8 cellular contexts compared by ENCODE assay signal in the genomic region with DNA sequence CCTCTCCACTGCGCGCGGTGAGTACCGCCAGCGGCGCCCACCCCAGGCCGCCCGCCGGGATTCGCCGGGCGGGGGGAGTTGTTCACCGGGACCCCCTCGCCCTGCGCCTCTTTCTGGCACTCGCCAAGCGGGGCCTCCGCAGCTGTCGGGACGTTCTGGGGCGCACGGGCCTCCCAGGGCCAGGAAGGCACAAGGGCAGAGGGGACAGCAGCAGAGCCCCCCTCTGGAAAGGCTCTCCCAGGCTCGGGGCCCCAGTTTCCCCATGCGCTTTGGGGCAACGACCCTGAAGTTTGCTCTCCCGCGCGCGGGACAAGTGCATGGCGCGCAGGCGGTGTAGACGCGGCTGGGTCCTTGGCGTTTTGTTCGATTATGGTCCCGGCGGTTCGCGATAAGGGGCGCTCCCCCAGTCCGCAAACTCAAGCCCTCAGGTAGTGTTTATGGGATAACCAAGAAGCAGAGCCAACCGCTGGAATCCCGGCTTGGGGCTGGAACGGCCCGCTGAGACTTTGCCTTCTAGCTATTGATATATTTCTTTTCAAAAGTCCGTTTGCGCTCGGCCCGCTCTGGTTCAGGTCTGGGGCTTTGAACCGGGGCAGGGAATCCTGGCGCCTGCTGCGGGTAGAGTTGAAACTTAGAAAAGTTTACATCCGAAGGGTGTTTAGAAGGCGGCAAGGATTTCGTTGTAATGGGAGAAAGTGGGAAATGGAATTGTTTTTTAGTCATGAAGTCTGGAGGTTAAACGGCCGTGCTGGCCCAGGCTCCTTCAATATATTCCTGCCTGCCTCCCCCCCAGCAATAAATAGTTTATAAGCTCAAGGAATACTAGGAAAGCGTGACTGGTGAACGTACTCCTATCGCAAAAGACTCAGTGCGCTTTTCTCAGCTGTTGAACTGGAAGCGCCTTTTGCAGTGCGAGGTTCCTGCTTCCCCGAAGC. TPM values are rescaled to one million over a fixed set of nuclear protein-coding genes. Genes with fewer than 3 reads are reported as not detected.
DNase-seq lines count a peak whose midpoint lies in the region; ATAC-seq and TF ChIP-seq lines count a peak whose summit lies in the region.

No MANE protein-coding gene starts in this region.

- no peaks in the 10 kb centered on the region for H3K4me1 ChIP-seq in esophagus (ENCODE audit: control insufficient read depth in 2 of 2, insufficient read depth in 2 of 2, low read length in 1 of 2)
- no peaks in the 10 kb centered on the region for H3K4me1 ChIP-seq in naive thymus-derived CD4-positive, alpha-beta T cell (ENCODE audit: control insufficient read depth in 2 of 2, insufficient read depth in 2 of 2, low read length in 2 of 2)

- 1 to 2% methylated on average over 62 to 65 of the region's 65 CpGs for WGBS in esophagus, 2 donors

- no peak overlapping the region for H3K27ac Mint-ChIP-seq in nephron progenitor cell
- H3K27ac Mint-ChIP-seq in naive thymus-derived CD4-positive, alpha-beta T cell, result no peak overlapping the region
- H3K27ac Mint-ChIP-seq in natural killer cell treated with Interleukin-12 subunit alpha and Interleukin-12 subunit beta and Interleukin-15 and Interleukin-18, amount 100 ng/mL, for 72 hours, result no peak overlapping the region

- POLR2A ChIA-PET in naive thymus-derived CD4-positive, alpha-beta T cell (lab: Charles Lee), result no interaction called here

- no peaks in the 10 kb centered on the region for H3K36me3 ChIP-seq in esophagus (ENCODE audit: control insufficient read depth in 2 of 2, insufficient read depth in 2 of 2, low read length in 1 of 2)
- no peaks in the 10 kb centered on the region for H3K36me3 ChIP-seq in naive thymus-derived CD4-positive, alpha-beta T cell (ENCODE audit: control insufficient read depth in 2 of 3, insufficient read depth in 3 of 3, low read length in 3 of 3)

- CTCF ChIA-PET in naive thymus-derived CD4-positive, alpha-beta T cell (lab: Charles Lee), result no interaction called here

- intact Hi-C loops in naive thymus-derived CD4-positive, alpha-beta T cell (cut with micrococcal nuclease), result no loop called here

- no peak for TF ChIP-seq CTCF in nephron progenitor cell (IDR thresholded peaks at IDR 0.05)

- H3K9me3 ChIP-seq in esophagus (ENCODE audit: control insufficient read depth in 2 of 2, insufficient read depth in 1 of 2, low read depth in 1 of 2, low read length in 1 of 2), result no peaks in the 10 kb centered on the region
- H3K9me3 ChIP-seq in naive thymus-derived CD4-positive, alpha-beta T cell (ENCODE audit: control insufficient read depth in 2 of 3, low read length in 3 of 3), result no peaks in the 10 kb centered on the region

- peak overlapping the region; percentile 93 for H3K4me3 Mint-ChIP-seq in nephron progenitor cell
- H3K4me3 Mint-ChIP-seq in naive thymus-derived CD4-positive, alpha-beta T cell, result no peak overlapping the region
- H3K4me3 Mint-ChIP-seq in natural killer cell treated with Interleukin-12 subunit alpha and Interleukin-12 subunit beta and Interleukin-15 and Interleukin-18, amount 100 ng/mL, for 72 hours, result no peak overlapping the region

- H3K9me3 Mint-ChIP-seq in nephron progenitor cell, result peaks cover 11% of the 10 kb centered on the region
- H3K9me3 Mint-ChIP-seq in naive thymus-derived CD4-positive, alpha-beta T cell, result peaks cover 0 to 8% (median 3%) of the 10 kb centered on the region in 11 donors
- no peaks in the 10 kb centered on the region for H3K9me3 Mint-ChIP-seq in natural killer cell treated with Interleukin-12 subunit alpha and Interleukin-12 subunit beta and Interleukin-15 and Interleukin-18, amount 100 ng/mL, for 72 hours

- H3K27ac ChIP-seq in esophagus (ENCODE audit: low read depth in 2 of 2, low read length in 1 of 2), result peak overlapping the region; percentile 70 to 77
- H3K27ac ChIP-seq in naive thymus-derived CD4-positive, alpha-beta T cell (ENCODE audit: low read depth, low read length), result no peak overlapping the region

- H3K4me3 ChIP-seq in esophagus (ENCODE audit: low read depth in 1 of 2, low read length in 2 of 2), result peak overlapping the region; percentile 75 to 79
- no peak overlapping the region for H3K4me3 ChIP-seq in naive thymus-derived CD4-positive, alpha-beta T cell (ENCODE audit: low read length)

- H3K27me3 Mint-ChIP-seq in nephron progenitor cell (ENCODE audit: low read depth, poor library complexity), result peaks cover 44% of the 10 kb centered on the region
- peaks cover 50 to 84% (median 77%) of the 10 kb centered on the region in 5 donors for H3K27me3 Mint-ChIP-seq in naive thymus-derived CD4-positive, alpha-beta T cell
- peaks cover 42 to 61% of the 10 kb centered on the region in 2 donors for H3K27me3 Mint-ChIP-seq in natural killer cell treated with Interleukin-12 subunit alpha and Interleukin-12 subunit beta and Interleukin-15 and Interleukin-18, amount 100 ng/mL, for 72 hours

- H3K36me3 Mint-ChIP-seq in nephron progenitor cell (ENCODE audit: low read depth), result peaks cover 8% of the 10 kb centered on the region
- peaks cover 0 to 4% (median 0%) of the 10 kb centered on the region in 5 donors for H3K36me3 Mint-ChIP-seq in naive thymus-derived CD4-positive, alpha-beta T cell
- no peaks in the 10 kb centered on the region for H3K36me3 Mint-ChIP-seq in natural killer cell treated with Interleukin-12 subunit alpha and Interleukin-12 subunit beta and Interleukin-15 and Interleukin-18, amount 100 ng/mL, for 72 hours

- peak; percentile 15 for DNase-seq in COLO668 (lab: John Stamatoyannopoulos, UW; ENCODE audit: unreplicated experiment)
- peak; percentile 6 for DNase-seq in NCI-H2196 treated with DMSO at 0.1 percent for 48 hours (lab: John Stamatoyannopoulos, UW; ENCODE audit: unreplicated experiment)
- DNase-seq in nephron progenitor cell, result peak; percentile 39
- no peak for DNase-seq in GOT3 (lab: John Stamatoyannopoulos, UW)
- no peak for DNase-seq in naive thymus-derived CD4-positive, alpha-beta T cell
- DNase-seq in stimulated activated CD4-positive, alpha-beta T cell treated with anti-CD3 and anti-CD28 coated beads, Interleukin-4, amount 100 ng/mL, for 24 hours, result no peak
- no peak for DNase-seq in natural killer cell treated with Interleukin-12 subunit alpha and Interleukin-12 subunit beta and Interleukin-15 and Interleukin-18, amount 100 ng/mL, for 72 hours (ENCODE audit: low spot score)

- no peaks in the 10 kb centered on the region for H3K27me3 ChIP-seq in esophagus (ENCODE audit: control insufficient read depth in 1 of 2, insufficient read depth in 2 of 2, low read length in 2 of 2)
- H3K27me3 ChIP-seq in naive thymus-derived CD4-positive, alpha-beta T cell (ENCODE audit: control insufficient read depth in 2 of 2, insufficient read depth in 2 of 2, low read length in 2 of 2), result no peaks in the 10 kb centered on the region

- peaks cover 70% of the 10 kb centered on the region for H3K4me1 Mint-ChIP-seq in nephron progenitor cell
- peaks cover 0 to 1% (median 0%) of the 10 kb centered on the region in 7 donors for H3K4me1 Mint-ChIP-seq in naive thymus-derived CD4-positive, alpha-beta T cell
- H3K4me1 Mint-ChIP-seq in natural killer cell treated with Interleukin-12 subunit alpha and Interleukin-12 subunit beta and Interleukin-15 and Interleukin-18, amount 100 ng/mL, for 72 hours (ENCODE audit: low read depth in 2 of 2), result no peaks in the 10 kb centered on the region

- ATAC-seq in naive thymus-derived CD4-positive, alpha-beta T cell, result no peak
- ATAC-seq in natural killer cell treated with Interleukin-12 subunit alpha and Interleukin-12 subunit beta and Interleukin-15 and Interleukin-18, amount 100 ng/mL, for 72 hours, result no peak

RNA-seq across cellular contexts. Expression of a gene that starts 0.6 kb away (rescaled TPM):
- 10 to 100 TPM; 21.5 to 23.6 TPM for polyA plus RNA-seq in esophagus
- total RNA-seq in naive thymus-derived CD4-positive, alpha-beta T cell, result under 1 TPM in 1 of 5 experiments, not detected in 4; 0.16 TPM
- not detected for polyA plus RNA-seq in naive thymus-derived CD4-positive, alpha-beta T cell
- total RNA-seq in natural killer cell treated with Interleukin-12 subunit alpha and Interleukin-12 subunit beta and Interleukin-15 and Interleukin-18, amount 100 ng/mL, for 72 hours, result under 1 TPM in 1 of 2 donors, not detected in 1; 0.17 TPM

Comparison
In these comparisons a context has a peak if more than half of its experiments do, and no peak if none do; other contexts are left out.
1. DNase-seq: peak in COLO668 (single experiment), NCI-H2196 treated with DMSO at 0.1 percent for 48 hours (single experiment) and nephron progenitor cell (single experiment); none in GOT3 (single experiment), naive thymus-derived CD4-positive, alpha-beta T cell (0 of 9), stimulated activated CD4-positive, alpha-beta T cell treated with anti-CD3 and anti-CD28 coated beads, Interleukin-4, amount 100 ng/mL, for 24 hours (single experiment) and natural killer cell treated with Interleukin-12 subunit alpha and Interleukin-12 subunit beta and Interleukin-15 and Interleukin-18, amount 100 ng/mL, for 72 hours (single experiment).